In genomic region chr4:3045500-3045850, GRCh38 we compare ENCODE assay signal across 8 cellular contexts. TPM values are rescaled to one million over a fixed set of nuclear protein-coding genes. Genes with fewer than 3 reads are reported as not detected.
DNase-seq lines count a peak whose midpoint lies in the region; ATAC-seq and TF ChIP-seq lines count a peak whose summit lies in the region.

No MANE protein-coding gene starts in this region.

- H3K36me3 ChIP-seq in MM.1S (replicated peaks; ENCODE audit: insufficient read depth, low read length): no peaks in the 10 kb centered on the region

- no peak for ATAC-seq in GM18498 (IDR thresholded peaks at IDR 0.05; ENCODE audit: unreplicated experiment)
- ATAC-seq in HG03097 (IDR thresholded peaks at IDR 0.05; ENCODE audit: low FRiP score, unreplicated experiment): no peak

- no peak overlapping the region for H3K9ac ChIP-seq in MM.1S (ENCODE audit: low read length)

- peaks cover 27% of the 10 kb centered on the region for H3F3A ChIP-seq in MM.1S (ENCODE audit: insufficient read depth, low read length)

- TF ChIP-seq CTCF in MM.1S (IDR thresholded peaks at IDR 0.05; ENCODE audit: low read length): no peak

- peak overlapping the region; percentile 44; the same call in 1 of the 2 replicates for H3K27ac ChIP-seq in MM.1S (ENCODE audit: low read length)

- no peak overlapping the region for H3K4me3 ChIP-seq in MM.1S (ENCODE audit: low read length)

- H3K9me2 ChIP-seq in MM.1S (replicated peaks; ENCODE audit: insufficient read depth, low read length): no peaks in the 10 kb centered on the region

- H3K4me2 ChIP-seq in MM.1S (ENCODE audit: low read depth, low read length): peak overlapping the region; percentile 22; the same call in 1 of the 2 replicates

- no peaks in the 10 kb centered on the region for H4K20me1 ChIP-seq in MM.1S (ENCODE audit: insufficient read depth, low read length)

- intact Hi-C loops in cardiac septum (cut with DNase I): no loop called here

- no peak for DNase-seq in MM.1S
- peak; percentile 43 for DNase-seq in activated T-cell treated with anti-CD3 and anti-CD28 coated beads for 1 hour (ENCODE audit: low read depth)
- DNase-seq in cardiac septum (ENCODE audit: low spot score): peak; percentile 86
- peak; percentile 51 to 58 for DNase-seq in stimulated activated CD8-positive, alpha-beta memory T cell treated with anti-CD3 and anti-CD28 coated beads, Interleukin-2, amount 100 ng/mL, for 1 hour (ENCODE audit: low read depth in 2 of 2)
- DNase-seq in SW 1271 (lab: John Stamatoyannopoulos, UW): no peak
- no peak for DNase-seq in NCI-H2196 treated with DMSO at 0.1 percent for 48 hours (lab: John Stamatoyannopoulos, UW; ENCODE audit: unreplicated experiment)

- no peaks in the 10 kb centered on the region for H3K9me3 ChIP-seq in MM.1S (replicated peaks; ENCODE audit: insufficient read depth, low read length)

- peaks cover 4% of the 10 kb centered on the region for H3K79me2 ChIP-seq in MM.1S (ENCODE audit: low read length)

- peaks cover 18% of the 10 kb centered on the region for H3K4me1 ChIP-seq in MM.1S (ENCODE audit: low read length)

- H3K27me3 ChIP-seq in MM.1S (replicated peaks; ENCODE audit: insufficient read depth, low read length): peaks cover 19% of the 10 kb centered on the region

- H2AFZ ChIP-seq in MM.1S (ENCODE audit: low read length): no peak overlapping the region

RNA-seq across cellular contexts. Expression of gene HTT-AS, which starts 28.9 kb away (rescaled TPM):
- total RNA-seq in cardiac septum: not detected

RNA-seq across cellular contexts. Expression of gene HTT, which starts 29.0 kb away (rescaled TPM):
- total RNA-seq in cardiac septum: 35.1 TPM

Comparison
In these comparisons a context has a peak if more than half of its experiments do, and no peak if none do; other contexts are left out.
1. DNase-seq: peak in activated T-cell treated with anti-CD3 and anti-CD28 coated beads for 1 hour (single experiment), cardiac septum (single experiment) and stimulated activated CD8-positive, alpha-beta memory T cell treated with anti-CD3 and anti-CD28 coated beads, Interleukin-2, amount 100 ng/mL, for 1 hour (2 of 2); none in MM.1S (single experiment), SW 1271 (0 of 2) and NCI-H2196 treated with DMSO at 0.1 percent for 48 hours (single experiment).